ENCODE assay signal across 1 cellular context in genomic region chr11:118618115-118618990, GRCh38.
TF ChIP-seq lines count a peak whose summit lies in the region.

No MANE protein-coding gene starts in this region.

TF ChIP-seq in H1, 55 proteins besides CTCF, POLR2A, EP300 and RAD21 (continued from another document):
- TF ChIP-seq EGR1 (IDR thresholded peaks at IDR 0.05; ENCODE audit: borderline replicate concordance, low read depth, low read length) (no peak), POLR2AphosphoS5 (IDR thresholded peaks at IDR 0.05; ENCODE audit: low read depth, low read length) (no peak), ATF2 (IDR thresholded peaks at IDR 0.05; ENCODE audit: low read length) (no peak), SUZ12 (IDR thresholded peaks at IDR 0.05; ENCODE audit: low read length) (no peak), RBBP5 (IDR thresholded peaks at IDR 0.05; ENCODE audit: borderline replicate concordance, low read depth, low read length) (no peak), ATF3 (IDR thresholded peaks at IDR 0.05; ENCODE audit: insufficient read depth, low read depth, low read length) (no peak), GTF2F1 (IDR thresholded peaks at IDR 0.05; ENCODE audit: borderline replicate concordance, low read depth, low read length) (no peak), KDM5A (IDR thresholded peaks at IDR 0.05; ENCODE audit: low read length) (no peak), SIX5 (IDR thresholded peaks at IDR 0.05; ENCODE audit: low read depth, low read length) (no peak), GABPA (IDR thresholded peaks at IDR 0.05; ENCODE audit: borderline replicate concordance, insufficient read depth, low read length) (no peak), NANOG (IDR thresholded peaks at IDR 0.05; ENCODE audit: insufficient read depth, low read depth, low read length, poor library complexity, severe bottlenecking) (no peak), CBX8 (IDR thresholded peaks at IDR 0.05; ENCODE audit: borderline replicate concordance, low read depth, low read length) (no peak), CHD7 (IDR thresholded peaks at IDR 0.05; ENCODE audit: insufficient replicate concordance, low read length) (no peak), JUN (IDR thresholded peaks at IDR 0.05; ENCODE audit: low read depth, low read length) (no peak), YY1 (IDR thresholded peaks at IDR 0.05; ENCODE audit: low read depth, low read length) (no peak), SP1 (IDR thresholded peaks at IDR 0.05; ENCODE audit: low read depth, low read length) (no peak), BRCA1 (IDR thresholded peaks at IDR 0.05; ENCODE audit: low read depth, low read length) (no peak)
